In the genomic region with DNA sequence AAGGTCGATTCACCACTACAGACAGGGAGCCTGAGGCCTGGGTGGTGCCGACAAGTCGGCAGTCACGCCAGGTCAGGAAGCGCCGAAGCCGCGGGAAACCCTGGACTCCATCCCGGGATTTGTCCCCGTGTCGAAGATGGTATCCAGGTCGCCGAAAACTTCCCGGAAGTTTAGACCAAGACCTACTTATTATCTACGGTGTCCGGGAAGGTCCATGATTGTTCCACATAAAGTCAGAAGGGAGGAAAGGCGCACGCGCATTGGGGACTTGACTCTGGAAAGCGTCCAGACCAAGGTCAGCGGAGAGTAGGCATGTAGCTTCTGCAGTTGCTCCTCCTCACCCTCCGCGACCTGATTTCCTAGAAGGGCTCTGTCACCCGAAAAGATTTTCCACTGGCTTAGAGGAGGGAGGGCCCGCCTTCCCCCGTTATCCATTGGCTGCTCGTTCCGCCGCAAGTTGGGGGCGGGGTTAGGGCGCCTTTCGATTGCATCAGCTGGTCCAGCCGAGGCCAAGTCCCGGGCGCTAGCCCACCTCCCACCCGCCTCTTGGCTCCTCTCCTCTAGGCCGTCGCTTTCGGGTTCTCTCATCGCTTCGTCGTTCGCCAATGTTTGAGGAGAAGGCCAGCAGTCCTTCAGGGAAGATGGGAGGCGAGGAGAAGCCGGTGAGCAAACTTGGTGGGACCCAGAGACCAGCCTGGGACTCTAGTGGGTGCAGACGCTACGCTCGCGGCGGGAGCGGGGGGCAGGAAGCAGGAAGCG, we compare ENCODE assay signal across 8 cellular contexts. TPM values are rescaled to one million over a fixed set of nuclear protein-coding genes. Genes with fewer than 3 reads are reported as not detected.
DNase-seq lines count a peak whose midpoint lies in the region; ATAC-seq and TF ChIP-seq lines count a peak whose summit lies in the region.

A gene (plus strand): TSS at position 484 of the 759 bp plus-strand sequence. CDS start 122 bp downstream, at position 606.

- H3K9me2 ChIP-seq in OCI-LY7 (ENCODE audit: insufficient read depth, low read length): no peaks in the 10 kb centered on the region

- TF ChIP-seq POLR2A in IMR-90 (IDR thresholded peaks at IDR 0.05; ENCODE audit: low read depth, low read length): peak; percentile 91

- TF ChIP-seq RAD21 in IMR-90 (IDR thresholded peaks at IDR 0.05; ENCODE audit: low read length): no peak

- H2BK15ac ChIP-seq in IMR-90 (ENCODE audit: low read depth, low read length): peak within 1 kb of the TSS; percentile 74; the same call in 2 of the 3 replicates

- H3K27me3 ChIP-seq in IMR-90 (ENCODE audit: control insufficient read depth, insufficient read depth, low read length): no peaks in the 10 kb centered on the region

- H3K9me1 ChIP-seq in IMR-90 (ENCODE audit: insufficient read depth, low read length): no peaks in the 10 kb centered on the region

- no peaks in the 10 kb centered on the region for H3K9me3 ChIP-seq in IMR-90 (ENCODE audit: control insufficient read depth, insufficient read depth, low read length)
- no peaks in the 10 kb centered on the region for H3K9me3 ChIP-seq in OCI-LY7 (ENCODE audit: low read length)

- intact Hi-C loops in IMR-90 (cut with micrococcal nuclease) (loop anchor here (5.0 kb wide), 1 partner anchor 452 kb away; a partner anchor contains a TSS), OCI-LY7 (cut with micrococcal nuclease; ENCODE audit: unreplicated experiment) (loop anchor here (5.0 to 10.0 kb wide), 4 partner anchors 564 to 1906 kb away; a partner anchor contains a TSS)

- peak within 1 kb of the TSS; percentile 86 for H3K18ac ChIP-seq in IMR-90 (ENCODE audit: low read depth, low read length)

- CTCF ChIA-PET in IMR-90 (lab: Yijun Ruan, JAX): interaction anchor here (0.5 to 1.9 kb wide), 4 partner anchors 44 to 1560 kb away, joined by 3 to 10 read pairs (median 4); no protein-coding TSS in a partner anchor
- CTCF ChIA-PET in OCI-LY7 (lab: Charles Lee; ENCODE audit: unreplicated experiment): no interaction called here

- H3K27ac ChIP-seq in IMR-90 (ENCODE audit: insufficient read depth, low read length): peak within 1 kb of the TSS; percentile 97
- peak within 1 kb of the TSS; percentile 66 for H3K27ac ChIP-seq in OCI-LY7 (ENCODE audit: low read depth, low read length, poor library complexity, severe bottlenecking)

- peak within 1 kb of the TSS; percentile 91 for H2AK5ac ChIP-seq in IMR-90 (ENCODE audit: low read depth, low read length)

- peaks cover 4% of the 10 kb centered on the region for H3K36me3 ChIP-seq in IMR-90 (ENCODE audit: control insufficient read depth, insufficient read depth, low read length)
- peaks cover 18% of the 10 kb centered on the region for H3K36me3 ChIP-seq in OCI-LY7 (ENCODE audit: insufficient read depth, low read length)

- peak within 1 kb of the TSS; percentile 96 for H2AFZ ChIP-seq in IMR-90 (replicated peaks; ENCODE audit: low read length, poor library complexity)
- peak within 1 kb of the TSS; percentile 83 for H2AFZ ChIP-seq in OCI-LY7 (ENCODE audit: low read length)

- H3K4me1 ChIP-seq in IMR-90 (ENCODE audit: control insufficient read depth, insufficient read depth, low read length) (peaks cover 2% of the 10 kb centered on the region; the same call in 1 of the 2 replicates), OCI-LY7 (ENCODE audit: insufficient read depth, low read length, poor library complexity, severe bottlenecking) (peaks cover 15% of the 10 kb centered on the region)

- ATAC-seq in GM21529 (IDR thresholded peaks at IDR 0.05; ENCODE audit: unreplicated experiment) (peak; percentile 91), IMR-90 (ENCODE audit: low read depth) (peak; percentile 94)

- peak within 1 kb of the TSS; percentile 76 to 96 for H4K8ac ChIP-seq in IMR-90 (ENCODE audit: low read depth in 2 of 2, low read length in 2 of 2)

- H3K79me1 ChIP-seq in IMR-90 (ENCODE audit: low read depth in 1 of 2, low read length in 2 of 2): peaks cover 16 to 41% of the 10 kb centered on the region in 2 experiments

- H3K14ac ChIP-seq in IMR-90 (replicated peaks; ENCODE audit: low read depth, low read length): peak within 1 kb of the TSS; percentile 99

- BruUV-seq in IMR-90 (replicated peaks; lab: Mats Ljungman, UMichigan) (no TSS peak), OCI-LY7 (replicated peaks; lab: Mats Ljungman, UMichigan) (no TSS peak)

- POLR2A ChIA-PET in IMR-90 (lab: Charles Lee; ENCODE audit: unreplicated experiment): no interaction called here
- POLR2A ChIA-PET in OCI-LY7 (lab: Charles Lee): interaction anchor here (1.0 kb wide), 1 partner anchor 29 kb away, joined by 4 read pairs; no protein-coding TSS in a partner anchor

- dilution Hi-C loops in IMR-90 (cut with HindIII; ENCODE audit: low sequenced_read_pairs, unreplicated experiment): no loop called here

- H3K4me2 ChIP-seq in IMR-90 (ENCODE audit: low read depth, low read length) (peak within 1 kb of the TSS; percentile 99), OCI-LY7 (ENCODE audit: low read length) (peak within 1 kb of the TSS; percentile 100)

- peak within 1 kb of the TSS; percentile 91 for H2BK5ac ChIP-seq in IMR-90 (ENCODE audit: low read depth, low read length, poor library complexity, severe bottlenecking)

- peaks cover 33% of the 10 kb centered on the region; the same call in 1 of the 2 replicates for H4K20me1 ChIP-seq in IMR-90 (ENCODE audit: insufficient read depth, low read length)
- H4K20me1 ChIP-seq in OCI-LY7 (ENCODE audit: insufficient read depth, low read length): peaks cover 19% of the 10 kb centered on the region; the same call in 1 of the 2 replicates

- peaks cover 34% of the 10 kb centered on the region for H3K79me2 ChIP-seq in OCI-LY7 (ENCODE audit: insufficient read depth, low read depth, low read length)

- peak within 1 kb of the TSS; percentile 97 for H2AK9ac ChIP-seq in IMR-90 (replicated peaks; ENCODE audit: low read depth, low read length, poor library complexity)

- H2BK20ac ChIP-seq in IMR-90 (ENCODE audit: low read depth, low read length): peak within 1 kb of the TSS; percentile 52

- H3K23ac ChIP-seq in IMR-90 (ENCODE audit: low read depth, low read length): peak within 1 kb of the TSS; percentile 97

- DNase-seq in DMS114 treated with DMSO at 0.1 percent for 48 hours (lab: John Stamatoyannopoulos, UW; ENCODE audit: unreplicated experiment) (peak; percentile 96), IMR-90 (peak; percentile 100), OCI-LY7 (ENCODE audit: low spot score) (peak; percentile 96), activated T-cell treated with anti-CD3 and anti-CD28 coated beads for 1 hour (ENCODE audit: low read depth) (peak; percentile 86), epithelial cell of esophagus (ENCODE audit: low read depth) (peak; percentile 100), middle frontal gyrus (ENCODE audit: extremely low spot score, low spot score) (peak; percentile 92)
- DNase-seq in stimulated activated CD8-positive, alpha-beta memory T cell treated with anti-CD3 and anti-CD28 coated beads, Interleukin-2, amount 100 ng/mL, for 48 hours (ENCODE audit: low read depth in 2 of 2): peak; percentile 90 to 91

- TF ChIP-seq CTCF in IMR-90 (conservative IDR thresholded peaks at IDR 0.05; ENCODE audit: low read depth, low read length) (no peak), OCI-LY7 (conservative IDR thresholded peaks at IDR 0.05; ENCODE audit: low read length) (no peak), epithelial cell of esophagus (IDR thresholded peaks at IDR 0.05; ENCODE audit: insufficient read depth, low read depth, low read length, missing control alignments) (no peak)

- in situ Hi-C loops in IMR-90 (cut with MboI; ENCODE audit: low sequenced_read_pairs): loop anchor here (25.0 kb wide), 1 partner anchor 1022 kb away; no protein-coding TSS in a partner anchor

- peak within 1 kb of the TSS; percentile 94 for H2BK120ac ChIP-seq in IMR-90 (ENCODE audit: low read depth, low read length)

- peak within 1 kb of the TSS; percentile 95 for H3K9ac ChIP-seq in IMR-90 (ENCODE audit: low read depth, low read length)

- 0% methylated on average over 11 of the region's 52 CpGs; no CpG with 5 or more reads in 1 of the 2 experiments for WGBS in IMR-90 (ENCODE audit: extremely low coverage in 2 of 2, insufficient read length in 1 of 2), 2 experiments

- peak within 1 kb of the TSS; percentile 99 for H3K4ac ChIP-seq in IMR-90 (ENCODE audit: low read depth, low read length)

- peak within 1 kb of the TSS; percentile 97 for H4K91ac ChIP-seq in IMR-90 (ENCODE audit: insufficient read depth, low read depth, low read length)

- H3K4me3 ChIP-seq in IMR-90 (ENCODE audit: insufficient read depth, low read depth, low read length): peak within 1 kb of the TSS; percentile 68
- H3K4me3 ChIP-seq in OCI-LY7 (ENCODE audit: low read depth, low read length, poor library complexity, severe bottlenecking): peak within 1 kb of the TSS; percentile 84
- peak within 1 kb of the TSS; percentile 97 for H3K4me3 ChIP-seq in epithelial cell of esophagus (ENCODE audit: low read length)

- H3K56ac ChIP-seq in IMR-90 (ENCODE audit: extremely low read depth, insufficient read depth, low read length): peak within 1 kb of the TSS; percentile 98

- H4K5ac ChIP-seq in IMR-90 (ENCODE audit: low read depth, low read length): peak within 1 kb of the TSS; percentile 79

TF ChIP-seq in IMR-90, 13 proteins besides CTCF, POLR2A, EP300 and RAD21 (continues in another document):
- TF ChIP-seq CEBPB (IDR thresholded peaks at IDR 0.05; ENCODE audit: low read depth, low read length) (peak; percentile 97), RFX5 (IDR thresholded peaks at IDR 0.05; ENCODE audit: low read depth, low read length) (no peak), CHD1 (IDR thresholded peaks at IDR 0.05; ENCODE audit: low read depth, low read length) (0 out of 2 replicates have a peak, but pooled peaks have one; percentile 57), MAZ (IDR thresholded peaks at IDR 0.05; ENCODE audit: borderline replicate concordance, low read depth, low read length) (peak; percentile 31; the same call in 1 of the 2 replicates), MXI1 (IDR thresholded peaks at IDR 0.05; ENCODE audit: borderline replicate concordance, low read depth, low read length) (peak; percentile 75; the same call in 1 of the 2 replicates), RCOR1 (IDR thresholded peaks at IDR 0.05; ENCODE audit: insufficient replicate concordance, low read length) (peak; percentile 13)
- TF ChIP-seq, protein P1, sequence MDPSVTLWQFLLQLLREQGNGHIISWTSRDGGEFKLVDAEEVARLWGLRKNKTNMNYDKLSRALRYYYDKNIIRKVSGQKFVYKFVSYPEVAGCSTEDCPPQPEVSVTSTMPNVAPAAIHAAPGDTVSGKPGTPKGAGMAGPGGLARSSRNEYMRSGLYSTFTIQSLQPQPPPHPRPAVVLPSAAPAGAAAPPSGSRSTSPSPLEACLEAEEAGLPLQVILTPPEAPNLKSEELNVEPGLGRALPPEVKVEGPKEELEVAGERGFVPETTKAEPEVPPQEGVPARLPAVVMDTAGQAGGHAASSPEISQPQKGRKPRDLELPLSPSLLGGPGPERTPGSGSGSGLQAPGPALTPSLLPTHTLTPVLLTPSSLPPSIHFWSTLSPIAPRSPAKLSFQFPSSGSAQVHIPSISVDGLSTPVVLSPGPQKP (IDR thresholded peaks at IDR 0.05; ENCODE audit: borderline replicate concordance, low read depth, low read length): no peak

RNA-seq across cellular contexts. Expression of the gene that starts here (rescaled TPM):
- 175 and 219 TPM in 2 replicates for total RNA-seq in IMR-90 (2012; rRNA removed)
- 68.4 and 90.8 TPM in 2 replicates for polyA plus RNA-seq in IMR-90 (2012; rRNA removed)
- 16.3 and 29.2 TPM in 2 replicates for polyA plus RNA-seq in IMR-90 (2012; cell fraction: cytosol; rRNA removed)
- polyA plus RNA-seq in IMR-90 (2012; cell fraction: nucleus; rRNA removed; ENCODE audit: low replicate concordance): 8.5 and 62.4 TPM in 2 replicates
- 101 and 118 TPM in 2 replicates for total RNA-seq in OCI-LY7 (2014; rRNA removed; shearing (Covaris generic))
- 96.9 and 105 TPM in 2 replicates for total RNA-seq in OCI-LY7 (2022)

Comparison
In these comparisons a context has a peak if more than half of its experiments do, and no peak if none do; other contexts are left out.
1. Peak in every context shown above with its lines: DNase-seq, ATAC-seq, H3K4me3 ChIP-seq and H3K27ac ChIP-seq.